ENCODE assay signal across 8 cellular contexts in the genomic region with DNA sequence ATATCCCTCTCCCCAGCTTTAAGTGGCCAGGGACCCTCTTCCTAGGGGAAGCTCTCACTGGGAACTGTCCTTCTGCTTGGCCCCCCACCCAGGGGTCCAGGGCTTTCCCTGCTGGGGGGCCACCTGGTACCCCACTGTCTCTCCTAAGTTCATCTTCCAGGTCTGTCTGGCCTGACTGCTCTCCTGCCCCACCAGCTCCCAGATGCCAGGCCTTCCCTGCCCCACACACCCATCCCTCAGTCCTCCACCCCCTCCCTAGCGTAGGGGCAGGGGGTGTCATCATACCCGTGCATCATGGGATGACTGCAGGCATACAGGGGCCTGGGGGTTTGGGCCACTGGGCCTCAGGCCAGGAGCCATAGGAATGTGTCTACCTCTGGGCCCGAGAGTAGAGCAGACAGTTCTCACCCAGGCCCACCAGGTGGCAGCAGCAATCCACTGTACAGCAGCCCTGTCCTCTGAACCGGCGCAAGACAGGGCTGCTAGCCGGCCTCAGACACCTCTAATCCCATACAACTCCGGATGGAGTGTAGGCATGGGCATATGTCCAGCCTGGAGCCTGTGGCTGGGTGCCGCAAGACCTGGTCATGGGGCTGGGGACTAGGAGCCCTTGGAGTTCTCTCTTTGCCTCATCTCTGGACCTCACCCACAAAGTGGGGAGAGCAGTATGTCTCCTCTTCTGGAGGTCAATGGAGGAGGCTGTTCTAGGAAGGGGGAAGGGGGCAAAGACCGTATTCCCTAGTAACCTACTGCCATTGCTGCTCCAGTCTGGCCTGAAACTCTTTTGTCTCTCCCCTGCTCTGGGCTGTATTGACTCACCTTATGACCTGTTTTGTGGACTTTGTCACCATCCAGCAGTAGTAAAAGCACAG. TPM values are rescaled to one million over a fixed set of nuclear protein-coding genes. Genes with fewer than 3 reads are reported as not detected.
DNase-seq lines count a peak whose midpoint lies in the region; ATAC-seq and TF ChIP-seq lines count a peak whose summit lies in the region.

No MANE protein-coding gene starts in this region.

- H3K27ac Mint-ChIP-seq in GM23338 = no peak overlapping the region
- peak overlapping the region in 1 of 2 donors; percentile 26 for H3K27ac Mint-ChIP-seq in activated naive CD4-positive, alpha-beta T cell treated with anti-CD3 and anti-CD28 coated beads, Interleukin-2, amount 50 U/mL, for 72 hours

- H3F3A ChIP-seq in GM23338 (replicated peaks; ENCODE audit: low read depth) (no peaks in the 10 kb centered on the region), MM.1S (ENCODE audit: insufficient read depth, low read length) (no peaks in the 10 kb centered on the region)

- no peak overlapping the region for H3K4me3 Mint-ChIP-seq in GM23338

- no peaks in the 10 kb centered on the region for H3K79me2 ChIP-seq in GM23338 (replicated peaks; ENCODE audit: insufficient read depth)
- no peaks in the 10 kb centered on the region for H3K79me2 ChIP-seq in MM.1S (ENCODE audit: low read length)

- peak; percentile 90 for ATAC-seq in GM23338
- peak; percentile 94 to 95 for ATAC-seq in activated naive CD4-positive, alpha-beta T cell treated with anti-CD3 and anti-CD28 coated beads, Interleukin-2, amount 50 U/mL, for 72 hours

- no peak overlapping the region for H3K27ac ChIP-seq in GM23338 (ENCODE audit: low read depth)
- H3K27ac ChIP-seq in MM.1S (ENCODE audit: low read length) = no peak overlapping the region
- H3K27ac ChIP-seq in cardiac muscle cell = no peak overlapping the region
- no peak overlapping the region for H3K27ac ChIP-seq in vagina

- H3K27me3 Mint-ChIP-seq in GM23338 (ENCODE audit: insufficient read depth, low read depth, poor library complexity) = peaks cover 16% of the 10 kb centered on the region

- intact Hi-C loops in posterior vena cava (cut with DNase I) (loop anchor here (5.0 to 10.0 kb wide), 3 partner anchors 97 to 250 kb away; no protein-coding TSS in a partner anchor), vagina (cut with DNase I) (loop anchor here (5.0 to 10.0 kb wide), 4 partner anchors 102 to 240 kb away; no protein-coding TSS in a partner anchor)

- H4K20me1 ChIP-seq in GM23338 (replicated peaks; ENCODE audit: insufficient read depth) = no peaks in the 10 kb centered on the region
- no peaks in the 10 kb centered on the region for H4K20me1 ChIP-seq in MM.1S (ENCODE audit: insufficient read depth, low read length)

- H3K9me3 ChIP-seq in MM.1S (replicated peaks; ENCODE audit: insufficient read depth, low read length) = no peaks in the 10 kb centered on the region
- no peaks in the 10 kb centered on the region for H3K9me3 ChIP-seq in cardiac muscle cell (ENCODE audit: low read depth)
- H3K9me3 ChIP-seq in vagina = no peaks in the 10 kb centered on the region

- no peaks in the 10 kb centered on the region for H3K9me3 Mint-ChIP-seq in GM23338
- no peaks in the 10 kb centered on the region for H3K9me3 Mint-ChIP-seq in activated naive CD4-positive, alpha-beta T cell treated with anti-CD3 and anti-CD28 coated beads, Interleukin-2, amount 50 U/mL, for 72 hours

- H3K9ac ChIP-seq in MM.1S (ENCODE audit: low read length) = no peak overlapping the region

- no peak for TF ChIP-seq POLR2A in vagina (IDR thresholded peaks at IDR 0.05)

- H3K9me2 ChIP-seq in GM23338 (ENCODE audit: insufficient read depth) (no peaks in the 10 kb centered on the region), MM.1S (replicated peaks; ENCODE audit: insufficient read depth, low read length) (no peaks in the 10 kb centered on the region)

- H3K4me2 ChIP-seq in GM23338 = no peak overlapping the region
- H3K4me2 ChIP-seq in MM.1S (ENCODE audit: low read depth, low read length) = peak overlapping the region; percentile 32; the same call in 1 of the 2 replicates

- peak; percentile 83 to 97 for TF ChIP-seq CTCF in GM23338 (conservative IDR thresholded peaks at IDR 0.05; ENCODE audit: low read depth in 2 of 2)
- peak; percentile 90 for TF ChIP-seq CTCF in MM.1S (IDR thresholded peaks at IDR 0.05; ENCODE audit: low read length)
- TF ChIP-seq CTCF in cardiac muscle cell (IDR thresholded peaks at IDR 0.05; ENCODE audit: low read depth, low read length) = peak; percentile 88
- peak; percentile 90 to 95 (median 91) for TF ChIP-seq CTCF in vagina (IDR thresholded peaks at IDR 0.05)

- H3K36me3 ChIP-seq in GM23338 (ENCODE audit: insufficient read depth) (no peaks in the 10 kb centered on the region), MM.1S (replicated peaks; ENCODE audit: insufficient read depth, low read length) (no peaks in the 10 kb centered on the region), cardiac muscle cell (no peaks in the 10 kb centered on the region), vagina (no peaks in the 10 kb centered on the region)

- peaks cover 29% of the 10 kb centered on the region for H3K4me1 Mint-ChIP-seq in GM23338

- H3K4me1 ChIP-seq in GM23338 (ENCODE audit: insufficient read depth) = 0 out of 2 replicates have a peak, but pooled peaks cover 4% of the 10 kb centered on the region
- H3K4me1 ChIP-seq in MM.1S (ENCODE audit: low read length) = no peaks in the 10 kb centered on the region
- peaks cover 13% of the 10 kb centered on the region for H3K4me1 ChIP-seq in cardiac muscle cell (ENCODE audit: low read depth)
- H3K4me1 ChIP-seq in vagina = peaks cover 6% of the 10 kb centered on the region

- H2AFZ ChIP-seq in GM23338 = peak overlapping the region; percentile 94
- no peak overlapping the region for H2AFZ ChIP-seq in MM.1S (ENCODE audit: low read length)

- H3K27me3 ChIP-seq in GM23338 (ENCODE audit: insufficient read depth) (peaks cover 9% of the 10 kb centered on the region; the same call in 1 of the 2 replicates), MM.1S (replicated peaks; ENCODE audit: insufficient read depth, low read length) (no peaks in the 10 kb centered on the region), cardiac muscle cell (no peaks in the 10 kb centered on the region), vagina (no peaks in the 10 kb centered on the region)

- H3K36me3 Mint-ChIP-seq in GM23338 (ENCODE audit: low read depth) = no peaks in the 10 kb centered on the region; the same call in 2 of the 3 replicates
- H3K36me3 Mint-ChIP-seq in activated naive CD4-positive, alpha-beta T cell treated with anti-CD3 and anti-CD28 coated beads, Interleukin-2, amount 50 U/mL, for 72 hours = no peaks in the 10 kb centered on the region

- no peak overlapping the region for H3K4me3 ChIP-seq in GM23338
- no peak overlapping the region for H3K4me3 ChIP-seq in MM.1S (ENCODE audit: low read length)
- H3K4me3 ChIP-seq in cardiac muscle cell = no peak overlapping the region
- H3K4me3 ChIP-seq in vagina = no peak overlapping the region

- DNase-seq in ELR (ENCODE audit: low read depth) (peak; percentile 87), GM23338 (ENCODE audit: low spot score) (peak; percentile 91), MM.1S (peak; percentile 78), SKM-1 (lab: John Stamatoyannopoulos, UW; ENCODE audit: unreplicated experiment) (peak; percentile 26), cardiac muscle cell (ENCODE audit: low read depth in 1 of 2, low spot score in 1 of 2) (peak; percentile 91), posterior vena cava (ENCODE audit: low spot score) (peak; percentile 94), vagina (ENCODE audit: extremely low spot score in 2 of 2) (no peak)
- peak; percentile 78 to 83 for DNase-seq in activated naive CD4-positive, alpha-beta T cell treated with anti-CD3 and anti-CD28 coated beads, Interleukin-2, amount 50 U/mL, for 72 hours (ENCODE audit: low spot score in 2 of 2)

TF ChIP-seq in GM23338, 12 proteins besides CTCF, POLR2A, EP300 and RAD21 (continues in another document):
- TF ChIP-seq EZH2phosphoT487 (IDR thresholded peaks at IDR 0.05; ENCODE audit: unreplicated experiment) (no peak), ZNF114 (CRISPR knock-in tag; IDR thresholded peaks at IDR 0.05) (no peak), CREB1 (CRISPR knock-in tag; IDR thresholded peaks at IDR 0.05; ENCODE audit: low read depth) (no peak), JUNB (IDR thresholded peaks at IDR 0.05; ENCODE audit: unreplicated experiment) (no peak)

RNA-seq across cellular contexts. Expression of gene SMARCD1, which starts 10.0 kb away (rescaled TPM):
- 276 and 287 TPM in 2 replicates for total RNA-seq in GM23338 (2014; rRNA removed; shearing (Covaris generic))
- polyA plus RNA-seq in GM23338 (2016; fragmentation: Nextera tagmentation; extraction: Ambion mirVana) = 124 and 145 TPM in 2 replicates
- 10 to 100 TPM; 33.8 to 51.2 TPM for total RNA-seq in activated naive CD4-positive, alpha-beta T cell treated with anti-CD3 and anti-CD28 coated beads, Interleukin-2, amount 50 U/mL, for 72 hours
- total RNA-seq in cardiac muscle cell = 97.8 and 108 TPM in 2 replicates
- polyA plus RNA-seq in cardiac muscle cell = 40.7 and 45.1 TPM in 2 replicates
- 10 to 100 TPM; 27.9 to 33.0 TPM for total RNA-seq in posterior vena cava
- 42.2 TPM for total RNA-seq in vagina

RNA-seq across cellular contexts. Expression of gene ASIC1, which starts 17.8 kb away (rescaled TPM):
- 1.5 and 1.6 TPM in 2 replicates for total RNA-seq in GM23338 (2014; rRNA removed; shearing (Covaris generic))
- polyA plus RNA-seq in GM23338 (2016; fragmentation: Nextera tagmentation; extraction: Ambion mirVana) (0.47 and 0.76 TPM in 2 replicates), cardiac muscle cell (4.6 and 6.9 TPM in 2 replicates)
- total RNA-seq in activated naive CD4-positive, alpha-beta T cell treated with anti-CD3 and anti-CD28 coated beads, Interleukin-2, amount 50 U/mL, for 72 hours = 10 to 100 TPM in 1 of 2 donors, 1 to 10 TPM in 1; 2.8 to 11.7 TPM
- total RNA-seq in cardiac muscle cell (5.0 and 7.0 TPM in 2 replicates), posterior vena cava (1 to 10 TPM; 2.5 to 4.2 TPM), vagina (2.9 TPM)

RNA-seq across cellular contexts. Expression of gene GPD1, which starts 28.6 kb away (rescaled TPM):
- total RNA-seq in GM23338 (2014; rRNA removed; shearing (Covaris generic)) = 0.23 and 0.45 TPM in 2 replicates
- polyA plus RNA-seq in GM23338 (2016; fragmentation: Nextera tagmentation; extraction: Ambion mirVana) = 0.17 and 0.36 TPM in 2 replicates
- total RNA-seq in activated naive CD4-positive, alpha-beta T cell treated with anti-CD3 and anti-CD28 coated beads, Interleukin-2, amount 50 U/mL, for 72 hours = under 1 TPM; 0.35 to 0.46 TPM
- total RNA-seq in cardiac muscle cell = 1.7 and 3.4 TPM in 2 replicates
- polyA plus RNA-seq in cardiac muscle cell = 2.5 and 4.3 TPM in 2 replicates
- 1 to 10 TPM; 1.5 to 4.5 TPM for total RNA-seq in posterior vena cava
- 65.3 TPM for total RNA-seq in vagina

RNA-seq across cellular contexts. Expression of gene COX14, which starts 36.9 kb away (rescaled TPM):
- 27.8 and 43.7 TPM in 2 replicates for total RNA-seq in GM23338 (2014; rRNA removed; shearing (Covaris generic))
- polyA plus RNA-seq in GM23338 (2016; fragmentation: Nextera tagmentation; extraction: Ambion mirVana) (73.0 and 73.5 TPM in 2 replicates), cardiac muscle cell (234 and 265 TPM in 2 replicates)
- total RNA-seq in activated naive CD4-positive, alpha-beta T cell treated with anti-CD3 and anti-CD28 coated beads, Interleukin-2, amount 50 U/mL, for 72 hours = 10 to 100 TPM; 46.0 to 48.5 TPM
- total RNA-seq in cardiac muscle cell (43.9 and 105 TPM in 2 replicates), posterior vena cava (10 to 100 TPM; 44.7 to 54.3 TPM), vagina (74.4 TPM)

RNA-seq across cellular contexts. Expression of gene RACGAP1, which starts 49.9 kb away (rescaled TPM):
- total RNA-seq in GM23338 (2014; rRNA removed; shearing (Covaris generic)) = 49.9 and 52.8 TPM in 2 replicates
- polyA plus RNA-seq in GM23338 (2016; fragmentation: Nextera tagmentation; extraction: Ambion mirVana) (18.0 and 19.0 TPM in 2 replicates), cardiac muscle cell (13.4 and 57.3 TPM in 2 replicates)
- total RNA-seq in activated naive CD4-positive, alpha-beta T cell treated with anti-CD3 and anti-CD28 coated beads, Interleukin-2, amount 50 U/mL, for 72 hours = 100 to 1,000 TPM; 109 to 195 TPM
- total RNA-seq in cardiac muscle cell (10.4 and 63.9 TPM in 2 replicates), posterior vena cava (10 to 100 TPM in 1 of 2 donors, 1 to 10 TPM in 1; 9.9 to 10.5 TPM), vagina (19.2 TPM)

Comparison
In these comparisons a context has a peak if more than half of its experiments do, and no peak if none do; other contexts are left out.
1. DNase-seq: peak in ELR (single experiment), GM23338 (single experiment), MM.1S (single experiment), SKM-1 (single experiment), activated naive CD4-positive, alpha-beta T cell treated with anti-CD3 and anti-CD28 coated beads, Interleukin-2, amount 50 U/mL, for 72 hours (2 of 2), cardiac muscle cell (2 of 2) and posterior vena cava (single experiment); none in vagina (0 of 2).
2. RNA of gene GPD1, which starts 28.6 kb away (total RNA-seq): 65.3 TPM in vagina (single experiment); 1.5 to 4.5 TPM in posterior vena cava, 1.7 to 3.4 TPM in cardiac muscle cell, 0.35 to 0.46 TPM in activated naive CD4-positive, alpha-beta T cell treated with anti-CD3 and anti-CD28 coated beads, Interleukin-2, amount 50 U/mL, for 72 hours and 0.23 to 0.45 TPM in GM23338; every median in the first group is over 10 times any median in the second.
3. Peak in every context shown above with its lines, with median percentiles within 50 percentile points of each other: CTCF ChIP-seq.